8 cellular contexts compared by ENCODE assay signal in genomic region chr22:27113211-27114030, GRCh38.
DNase-seq lines count a peak whose midpoint lies in the region; ATAC-seq and TF ChIP-seq lines count a peak whose summit lies in the region.

No MANE protein-coding gene starts in this region.

- in situ Hi-C loops in gastrocnemius medialis (cut with MboI; ENCODE audit: low sequenced_read_pairs in 4 of 4) = no loop called here

- 48 to 55% methylated on average over 4 of the region's 4 CpGs for WGBS in heart right ventricle, 2 donors

- intact Hi-C loops in HCT116 (cut with micrococcal nuclease) (no loop called here), heart right ventricle (cut with DNase I) (no loop called here), gastrocnemius medialis (cut with DNase I; ENCODE audit: low total_unique reads) (loop anchor here (10.0 kb wide), 1 partner anchor 91 kb away; no protein-coding TSS in a partner anchor)

- H3K27ac Mint-ChIP-seq in WTC11 = no peak overlapping the region

- H3K4me3 Mint-ChIP-seq in WTC11 = no peak overlapping the region

- TF ChIP-seq POLR2A in HCT116 (IDR thresholded peaks at IDR 0.05; ENCODE audit: borderline replicate concordance, extremely low read depth, insufficient read depth, insufficient read length) (no peak), gastrocnemius medialis (IDR thresholded peaks at IDR 0.05) (peak in 1 of 2 donors; percentile 9)

- TF ChIP-seq CTCF in HCT116 (IDR thresholded peaks at IDR 0.05 in 2 of 3, conservative IDR thresholded peaks at IDR 0.05 in 1 of 3; ENCODE audit: borderline replicate concordance in 1 of 3, insufficient read depth in 1 of 3, low read depth in 2 of 3, low read length in 2 of 3) (no peak), heart right ventricle (IDR thresholded peaks at IDR 0.05) (no peak), gastrocnemius medialis (IDR thresholded peaks at IDR 0.05 in 4 of 5, conservative IDR thresholded peaks at IDR 0.05 in 1 of 5) (no peak), WTC11 (IDR thresholded peaks at IDR 0.05) (no peak)

- peaks cover 9% of the 10 kb centered on the region for H3K4me1 Mint-ChIP-seq in WTC11

- H3K9me3 Mint-ChIP-seq in WTC11 = no peaks in the 10 kb centered on the region

- CTCF ChIA-PET in HCT116 (lab: Charles Lee) = no interaction called here
- CTCF ChIA-PET in WTC11 (lab: Charles Lee) = no interaction called here

- H3K4me3 ChIP-seq in HCT116 (replicated peaks in 1 of 2; ENCODE audit: low read depth in 1 of 2, low read length in 2 of 2) (no peak overlapping the region), heart right ventricle (no peak overlapping the region), gastrocnemius medialis (no peak overlapping the region)

- BruUV-seq in HCT116 (replicated peaks; lab: Mats Ljungman, UMichigan) = no TSS peak

- peaks cover 55 to 73% of the 10 kb centered on the region in 2 experiments for H3K4me1 ChIP-seq in HCT116 (ENCODE audit: control insufficient read depth in 1 of 2, insufficient read depth in 2 of 2, low read length in 2 of 2)
- H3K4me1 ChIP-seq in heart right ventricle = peaks cover 0 to 27% (median 13%) of the 10 kb centered on the region in 9 donors
- H3K4me1 ChIP-seq in gastrocnemius medialis = peaks cover 0 to 4% of the 10 kb centered on the region in 2 donors

- H3K27me3 Mint-ChIP-seq in WTC11 (ENCODE audit: low read depth) = no peaks in the 10 kb centered on the region; the same call in 1 of the 2 replicates

- no peak; the same call in 1 of the 2 replicates for TF ChIP-seq RAD21 in HCT116 (IDR thresholded peaks at IDR 0.05; ENCODE audit: low read depth)

- H3K27me3 ChIP-seq in HCT116 (ENCODE audit: insufficient read depth, low read length) = 0 out of 2 replicates have a peak, but pooled peaks cover 2% of the 10 kb centered on the region
- peaks cover 0 to 14% (median 0%) of the 10 kb centered on the region in 7 donors for H3K27me3 ChIP-seq in heart right ventricle
- peaks cover 0 to 20% (median 3%) of the 10 kb centered on the region in 3 donors for H3K27me3 ChIP-seq in gastrocnemius medialis

- H3K9ac ChIP-seq in HCT116 (ENCODE audit: low read length) = peak overlapping the region; percentile 50

- no peaks in the 10 kb centered on the region for H3K79me2 ChIP-seq in HCT116 (ENCODE audit: insufficient read depth, low read length)

- H4K20me1 ChIP-seq in HCT116 (ENCODE audit: insufficient read depth) = no peaks in the 10 kb centered on the region

- POLR2A ChIA-PET in HCT116 (lab: Charles Lee) = no interaction called here
- POLR2A ChIA-PET in WTC11 (lab: Charles Lee) = no interaction called here

- H3K36me3 Mint-ChIP-seq in WTC11 = no peaks in the 10 kb centered on the region

- ATAC-seq in HCT116 (peak; percentile 73), heart right ventricle (peak; percentile 59 to 97 (median 82)), gastrocnemius medialis (peak; percentile 79 to 86), WTC11 (no peak), HG02981 (IDR thresholded peaks at IDR 0.05; ENCODE audit: unreplicated experiment) (no peak)

- peak overlapping the region; percentile 64 for H3K4me2 ChIP-seq in HCT116 (ENCODE audit: low read length)

- H3K9me2 ChIP-seq in HCT116 (ENCODE audit: insufficient read depth) = no peaks in the 10 kb centered on the region

- H3K36me3 ChIP-seq in HCT116 (ENCODE audit: control insufficient read depth in 1 of 2, insufficient read depth in 2 of 2, low read length in 2 of 2) = no peaks in the 10 kb centered on the region
- H3K36me3 ChIP-seq in heart right ventricle = no peaks in the 10 kb centered on the region
- no peaks in the 10 kb centered on the region for H3K36me3 ChIP-seq in gastrocnemius medialis

- DNase-seq in HCT116 (ENCODE audit: low read depth, low spot score) = peak; percentile 95
- peak; percentile 82 to 93 for DNase-seq in SW 1271 (lab: John Stamatoyannopoulos, UW)
- DNase-seq in heart right ventricle = peak in 1 of 2 donors; percentile 50
- peak; percentile 53 to 71 for DNase-seq in gastrocnemius medialis
- no peak for DNase-seq in WTC11 (ENCODE audit: low spot score)
- DNase-seq in RPMI8226 = no peak
- no peak for DNase-seq in DMS53 (lab: John Stamatoyannopoulos, UW)

- H3K27ac ChIP-seq in HCT116 (ENCODE audit: low read depth, low read length) (peak overlapping the region; percentile 79), heart right ventricle (peak overlapping the region in 7 of 10 donors; percentile 30 to 79 (median 53)), gastrocnemius medialis (peak overlapping the region in 3 of 4 donors; percentile 27 to 46 (median 29))

- H3K9me3 ChIP-seq in HCT116 (ENCODE audit: control insufficient read depth in 1 of 2, insufficient read depth in 1 of 2, low read depth in 1 of 2, low read length in 2 of 2) (no peaks in the 10 kb centered on the region), heart right ventricle (peaks cover 0 to 12% (median 0%) of the 10 kb centered on the region in 11 donors), gastrocnemius medialis (no peaks in the 10 kb centered on the region)

- RAD21 ChIA-PET in HCT116 (lab: Charles Lee; ENCODE audit: low non-redundant PET in 1 of 2, low total read pairs in 2 of 2, uncharacterized antibody in 2 of 2, unreplicated experiment in 2 of 2) = interaction anchor here in 1 of 2 experiments (0.6 kb wide), 1 partner anchor 9 kb away, joined by 3 read pairs; no protein-coding TSS in a partner anchor

- no peak overlapping the region for H2AFZ ChIP-seq in HCT116 (ENCODE audit: low read depth, low read length, poor library complexity, severe bottlenecking)

TF ChIP-seq in HCT116, 20 proteins besides CTCF, POLR2A, EP300 and RAD21:
- TF ChIP-seq, protein P1, sequence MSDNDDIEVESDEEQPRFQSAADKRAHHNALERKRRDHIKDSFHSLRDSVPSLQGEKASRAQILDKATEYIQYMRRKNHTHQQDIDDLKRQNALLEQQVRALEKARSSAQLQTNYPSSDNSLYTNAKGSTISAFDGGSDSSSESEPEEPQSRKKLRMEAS (IDR thresholded peaks at IDR 0.05) = peak; percentile 70
- TF ChIP-seq CEBPB (IDR thresholded peaks at IDR 0.05; ENCODE audit: low read depth) (peak; percentile 99), EGR1 (IDR thresholded peaks at IDR 0.05; ENCODE audit: low read depth) (no peak), ATF3 (IDR thresholded peaks at IDR 0.05) (peak; percentile 64; the same call in 1 of the 2 replicates), FOSL1 (IDR thresholded peaks at IDR 0.05; ENCODE audit: low read depth) (peak; percentile 80), EZH2 (IDR thresholded peaks at IDR 0.05) (no peak), SP1 (IDR thresholded peaks at IDR 0.05; ENCODE audit: low read depth) (peak; percentile 82), ELF1 (IDR thresholded peaks at IDR 0.05; ENCODE audit: borderline replicate concordance, low read depth) (peak; percentile 31), POLR2AphosphoS5 (IDR thresholded peaks at IDR 0.05; ENCODE audit: low read depth, low read length) (peak; percentile 34; the same call in 1 of the 2 replicates), SRF (IDR thresholded peaks at IDR 0.05; ENCODE audit: low read depth) (peak; percentile 38; the same call in 1 of the 2 replicates), JUND (IDR thresholded peaks at IDR 0.05) (peak; percentile 86), YY1 (IDR thresholded peaks at IDR 0.05; ENCODE audit: extremely low read depth, insufficient replicate concordance, low read depth, low read length) (no peak), SIN3A (IDR thresholded peaks at IDR 0.05; ENCODE audit: low read depth) (peak; percentile 74; the same call in 1 of the 2 replicates), CBX3 (IDR thresholded peaks at IDR 0.05; ENCODE audit: low read depth) (peak; percentile 80), TCF7L2 (IDR thresholded peaks at IDR 0.05; ENCODE audit: borderline replicate concordance, extremely low read depth, insufficient read depth, insufficient read length) (no peak)

TF ChIP-seq in WTC11, 78 proteins besides CTCF, POLR2A, EP300 and RAD21 (continues in another document):
- TF ChIP-seq STAT6 (CRISPR knock-in tag; conservative IDR thresholded peaks at IDR 0.05; ENCODE audit: low read depth) = no peak
- no peak for TF ChIP-seq ZSCAN18 (CRISPR knock-in tag; IDR thresholded peaks at IDR 0.05)
- no peak for TF ChIP-seq TEAD4 (CRISPR knock-in tag; IDR thresholded peaks at IDR 0.05)

Comparison
In these comparisons a context has a peak if more than half of its experiments do, and no peak if none do; other contexts are left out.
1. ATAC-seq: peak in HCT116 (single experiment), heart right ventricle (8 of 8) and gastrocnemius medialis (2 of 2); none in WTC11 (single experiment) and HG02981 (single experiment).
2. DNase-seq: peak in HCT116 (single experiment), SW 1271 (2 of 2) and gastrocnemius medialis (2 of 2); none in WTC11 (single experiment), RPMI8226 (single experiment) and DMS53 (single experiment).
3. H3K27ac ChIP-seq: peak in every context shown above with its lines; median percentile 79 in HCT116; 53 in heart right ventricle; 29 in gastrocnemius medialis.